15 cellular contexts compared by ENCODE assay signal in genomic region chr22:49815641-49816071, GRCh38. TPM values are rescaled to one million over a fixed set of nuclear protein-coding genes. Genes with fewer than 3 reads are reported as not detected.
A peak's percentile ranks its signal among the peaks of the same experiment; 100 is the strongest.
DNase-seq lines count a peak whose midpoint lies in the region; ATAC-seq and TF ChIP-seq lines count a peak whose summit lies in the region.
"Had no signal": no experiment of that assay in that cellular context is flagged by ENCODE, and none has a peak within 500 bp of the region (broad histone marks: within the 10 kb centered on the region; RNA-seq: fewer than 3 reads in every experiment).

No MANE protein-coding gene starts in this region.

- H3K9me3 Mint-ChIP-seq in activated naive CD4-positive, alpha-beta T cell treated with anti-CD3 and anti-CD28 coated beads, Interleukin-2, amount 10 ng/mL, durations not matched to agents 7 days and 5 days = no peaks in the 10 kb centered on the region
- H3K9me3 Mint-ChIP-seq in central memory CD8-positive, alpha-beta T cell = no peaks in the 10 kb centered on the region
- H3K9me3 Mint-ChIP-seq in progenitor cell of endocrine pancreas (ENCODE audit: low read depth) = no peaks in the 10 kb centered on the region
- H3K9me3 Mint-ChIP-seq: mesothelial cell of epicardium; T-helper 1 cell treated with Interleukin-12 subunit alpha and Interleukin-12 subunit beta and Interleukin-4 antibody, amounts not matched to agents 30 μg/mL and 1 μg/mL, for 36 hours had no signal

- DNase-seq in activated naive CD4-positive, alpha-beta T cell treated with Interleukin-2 at 50 U/mL for 16 hours = peak; percentile 23
- DNase-seq in activated naive CD4-positive, alpha-beta T cell treated with anti-CD3 and anti-CD28 coated beads, Interleukin-2, amount 10 ng/mL, durations not matched to agents 7 days and 5 days = no peak
- DNase-seq in RWPE1 (ENCODE audit: low spot score) (no peak), progenitor cell of endocrine pancreas (ENCODE audit: low spot score, unreplicated experiment) (no peak), NCI-H82 treated with DMSO at 0.1 percent for 48 hours (lab: John Stamatoyannopoulos, UW; ENCODE audit: unreplicated experiment) (no peak), left lobe of liver (ENCODE audit: low spot score) (no peak), NOMO-1 (lab: John Stamatoyannopoulos, UW; ENCODE audit: unreplicated experiment in 2 of 2) (no peak)
- DNase-seq in central memory CD8-positive, alpha-beta T cell (ENCODE audit: low spot score in 2 of 2) = no peak
- DNase-seq: amniotic stem cell, DMS79 treated with DMSO at 0.1 percent for 48 hours, NCI-H1417 treated with DMSO at 0.1 percent for 48 hours, NCI-H446 treated with DMSO at 0.1 percent for 48 hours had no signal

- peak; percentile 34 for ATAC-seq in central memory CD8-positive, alpha-beta T cell (replicated peaks; ENCODE audit: extremely low read depth, poor library complexity, severe bottlenecking)
- no peak for ATAC-seq in left lobe of liver

- no peaks in the 10 kb centered on the region for H3K27me3 Mint-ChIP-seq in activated naive CD4-positive, alpha-beta T cell treated with anti-CD3 and anti-CD28 coated beads, Interleukin-2, amount 10 ng/mL, durations not matched to agents 7 days and 5 days
- no peaks in the 10 kb centered on the region for H3K27me3 Mint-ChIP-seq in central memory CD8-positive, alpha-beta T cell
- no peaks in the 10 kb centered on the region for H3K27me3 Mint-ChIP-seq in progenitor cell of endocrine pancreas

- no peak overlapping the region for H3K4me3 Mint-ChIP-seq in activated naive CD4-positive, alpha-beta T cell treated with anti-CD3 and anti-CD28 coated beads, Interleukin-2, amount 10 ng/mL, durations not matched to agents 7 days and 5 days
- H3K4me3 Mint-ChIP-seq in central memory CD8-positive, alpha-beta T cell = peak overlapping the region; percentile 24
- no peak overlapping the region for H3K4me3 Mint-ChIP-seq in progenitor cell of endocrine pancreas (ENCODE audit: low read depth)
- H3K4me3 Mint-ChIP-seq: mesothelial cell of epicardium; T-helper 1 cell treated with Interleukin-12 subunit alpha and Interleukin-12 subunit beta and Interleukin-4 antibody, amounts not matched to agents 30 μg/mL and 1 μg/mL, for 36 hours had no signal

- POLR2A ChIA-PET in RWPE1 (lab: Yijun Ruan, JAX; ENCODE audit: low non-redundant PET) = no interaction called here

- peaks cover 50% of the 10 kb centered on the region for H3K4me1 Mint-ChIP-seq in activated naive CD4-positive, alpha-beta T cell treated with anti-CD3 and anti-CD28 coated beads, Interleukin-2, amount 10 ng/mL, durations not matched to agents 7 days and 5 days
- H3K4me1 Mint-ChIP-seq in central memory CD8-positive, alpha-beta T cell = peaks cover 85% of the 10 kb centered on the region
- no peaks in the 10 kb centered on the region for H3K4me1 Mint-ChIP-seq in progenitor cell of endocrine pancreas (ENCODE audit: low read depth)

- CTCF ChIA-PET in activated naive CD4-positive, alpha-beta T cell treated with anti-CD3 and anti-CD28 coated beads, Interleukin-2, amount 10 ng/mL, durations not matched to agents 7 days and 5 days (lab: Charles Lee) = no interaction called here
- CTCF ChIA-PET in RWPE1 (lab: Yijun Ruan, JAX) = no interaction called here

- peaks cover 61% of the 10 kb centered on the region for H3K36me3 Mint-ChIP-seq in activated naive CD4-positive, alpha-beta T cell treated with anti-CD3 and anti-CD28 coated beads, Interleukin-2, amount 10 ng/mL, durations not matched to agents 7 days and 5 days
- H3K36me3 Mint-ChIP-seq in central memory CD8-positive, alpha-beta T cell (ENCODE audit: insufficient read depth) = peaks cover 69% of the 10 kb centered on the region
- peaks cover 23% of the 10 kb centered on the region for H3K36me3 Mint-ChIP-seq in progenitor cell of endocrine pancreas (ENCODE audit: insufficient read depth)

- TF ChIP-seq CTCF in RWPE1 (conservative IDR thresholded peaks at IDR 0.05; ENCODE audit: low read depth) (no peak), progenitor cell of endocrine pancreas (IDR thresholded peaks at IDR 0.05; ENCODE audit: unreplicated experiment) (no peak)

- peak overlapping the region; percentile 10; the same call in 1 of the 2 replicates for H3K27ac ChIP-seq in RWPE1
- H3K27ac ChIP-seq: parathyroid adenoma had no signal

- no peak overlapping the region for H3K27ac Mint-ChIP-seq in activated naive CD4-positive, alpha-beta T cell treated with anti-CD3 and anti-CD28 coated beads, Interleukin-2, amount 10 ng/mL, durations not matched to agents 7 days and 5 days
- peak overlapping the region; percentile 25 for H3K27ac Mint-ChIP-seq in central memory CD8-positive, alpha-beta T cell (ENCODE audit: low read depth)
- H3K27ac Mint-ChIP-seq in progenitor cell of endocrine pancreas = peak overlapping the region; percentile 64
- H3K27ac Mint-ChIP-seq: mesothelial cell of epicardium; T-helper 1 cell treated with Interleukin-12 subunit alpha and Interleukin-12 subunit beta and Interleukin-4 antibody, amounts not matched to agents 30 μg/mL and 1 μg/mL, for 36 hours had no signal

RNA-seq across cellular contexts. Expression of gene BRD1, which starts 12.0 kb away (rescaled TPM):
- total RNA-seq in progenitor cell of endocrine pancreas (57.3 and 65.7 TPM in 2 replicates), left lobe of liver (17.9 TPM)

RNA-seq across cellular contexts. Expression of gene ZBED4, which starts 38.0 kb away (rescaled TPM):
- total RNA-seq in progenitor cell of endocrine pancreas (34.3 and 36.5 TPM in 2 replicates), left lobe of liver (4.7 TPM)
